1 cellular context compared by ENCODE assay signal in genomic region chr11:60700689-60701508, GRCh38.
TF ChIP-seq lines count a peak whose summit lies in the region.

No MANE protein-coding gene starts in this region.

TF ChIP-seq in HCT116, 20 proteins besides CTCF, POLR2A, EP300 and RAD21 (continued from another document):
- TF ChIP-seq REST (IDR thresholded peaks at IDR 0.05; ENCODE audit: low read depth) (no peak), MAX (IDR thresholded peaks at IDR 0.05) (no peak), SP1 (IDR thresholded peaks at IDR 0.05; ENCODE audit: low read depth) (no peak)
